Comparison of ENCODE assay signal across 1 cellular context in genomic region chr1:23634518-23634839, GRCh38.
TF ChIP-seq lines count a peak whose summit lies in the region.

No MANE protein-coding gene starts in this region.

TF ChIP-seq in H1, 55 proteins besides CTCF, POLR2A, EP300 and RAD21 (continued from another document):
- no peak for TF ChIP-seq ZNF274 (IDR thresholded peaks at IDR 0.05; ENCODE audit: borderline replicate concordance, extremely low read depth, low read length)
- TF ChIP-seq SP2 (IDR thresholded peaks at IDR 0.05; ENCODE audit: low read length): no peak
- no peak for TF ChIP-seq USF2 (IDR thresholded peaks at IDR 0.05; ENCODE audit: low read length)
- TF ChIP-seq E2F6 (IDR thresholded peaks at IDR 0.05): no peak
- TF ChIP-seq POU5F1 (IDR thresholded peaks at IDR 0.05; ENCODE audit: low read depth, low read length): no peak
- no peak for TF ChIP-seq CREB1 (IDR thresholded peaks at IDR 0.05)
- no peak for TF ChIP-seq RFX5 (IDR thresholded peaks at IDR 0.05; ENCODE audit: borderline replicate concordance, low read depth, low read length)
- TF ChIP-seq CBX5 (IDR thresholded peaks at IDR 0.05; ENCODE audit: low read depth, low read length): no peak
- TF ChIP-seq SIRT6 (IDR thresholded peaks at IDR 0.05; ENCODE audit: low read length): no peak
- no peak for TF ChIP-seq CBX8 (IDR thresholded peaks at IDR 0.05; ENCODE audit: borderline replicate concordance, low read depth, low read length)
- no peak for TF ChIP-seq SIN3A (conservative IDR thresholded peaks at IDR 0.05 in 1 of 2, IDR thresholded peaks at IDR 0.05 in 1 of 2; ENCODE audit: low read depth in 1 of 2, low read length in 2 of 2)
- TF ChIP-seq SUZ12 (IDR thresholded peaks at IDR 0.05; ENCODE audit: low read length): no peak
